ENCODE assay signal across 16 cellular contexts in the genomic region with DNA sequence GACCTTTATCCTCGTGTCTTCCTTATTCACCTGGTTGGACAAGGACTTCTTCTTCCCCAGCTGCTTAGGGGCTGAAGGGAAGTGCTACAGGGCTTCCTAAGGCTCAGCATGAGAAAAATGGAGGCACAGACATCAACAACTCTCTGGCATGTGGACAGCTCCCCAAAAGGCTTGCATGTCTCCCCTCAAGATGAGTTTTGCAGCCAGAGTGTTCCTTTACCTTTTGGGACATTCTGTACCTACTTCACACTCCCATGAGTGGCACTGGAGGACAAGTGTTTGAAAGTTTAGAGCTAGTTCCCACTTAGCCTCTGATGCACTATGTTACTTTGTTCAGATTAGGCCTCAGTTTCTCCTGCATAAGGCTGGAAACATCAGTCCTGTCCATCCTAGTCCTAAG.
DNase-seq lines count a peak whose midpoint lies in the region; ATAC-seq and TF ChIP-seq lines count a peak whose summit lies in the region.
"Had no signal": no experiment of that assay in that cellular context is flagged by ENCODE, and none has a peak within 500 bp of the region (broad histone marks: within the 10 kb centered on the region; RNA-seq: fewer than 3 reads in every experiment).

No MANE protein-coding gene starts in this region.

- no peak for DNase-seq in coronary artery (ENCODE audit: low spot score)
- no peak for DNase-seq in suprapubic skin (ENCODE audit: low spot score in 2 of 2)
- DNase-seq in NCI-H2227 (lab: John Stamatoyannopoulos, UW; ENCODE audit: unreplicated experiment) = no peak
- no peak for DNase-seq in NCI-H146 (lab: John Stamatoyannopoulos, UW)
- no peak for DNase-seq in activated CD8-positive, alpha-beta memory T cell treated with anti-CD3 and anti-CD28 coated beads for 24 hours
- DNase-seq: activated CD4-positive, alpha-beta T cell treated with anti-CD3 and anti-CD28 coated beads, Interleukin-2, amount 50 U/mL, for 4 hours; activated naive CD8-positive, alpha-beta T cell treated with anti-CD3 and anti-CD28 coated beads for 36 hours; activated T-cell treated with anti-CD3 and anti-CD28 coated beads, Interleukin-2, amount 50 U/mL, for 48 hours; Caco-2; cerebellar nuclear complex; immature natural killer cell; NCI-H187; stimulated activated naive B cell treated with anti-CD40 and anti-IgM and Interleukin-4, amounts not matched to agents 10 μg/mL and 1 μg/mL and 100 μg/mL, for 72 hours had no signal

- no peak for TF ChIP-seq CTCF in coronary artery (IDR thresholded peaks at IDR 0.05)
- no peak for TF ChIP-seq CTCF in suprapubic skin (IDR thresholded peaks at IDR 0.05)

- TF ChIP-seq POLR2A in suprapubic skin (IDR thresholded peaks at IDR 0.05) = no peak

- H3K4me3 ChIP-seq in coronary artery (no peak overlapping the region), mucosa of rectum (ENCODE audit: low read length in 2 of 2) (no peak overlapping the region), suprapubic skin (no peak overlapping the region)

- H3K27ac ChIP-seq in coronary artery = peak overlapping the region; percentile 88 to 95
- peak overlapping the region; percentile 56 to 67 for H3K27ac ChIP-seq in mucosa of rectum (ENCODE audit: low read depth in 2 of 2, low read length in 2 of 2)
- peak overlapping the region; percentile 60 for H3K27ac ChIP-seq in suprapubic skin

- no peak for TF ChIP-seq RAD21 in Ishikawa (IDR thresholded peaks at IDR 0.05; ENCODE audit: low read depth)

- H3K4me1 ChIP-seq in mucosa of rectum (ENCODE audit: control insufficient read depth in 2 of 2, insufficient read depth in 2 of 2, low read length in 2 of 2) = peaks cover 38 to 40% of the 10 kb centered on the region in 2 donors
- peaks cover 38% of the 10 kb centered on the region for H3K4me1 ChIP-seq in suprapubic skin

- H3K36me3 ChIP-seq in mucosa of rectum (ENCODE audit: control insufficient read depth in 2 of 2, insufficient read depth in 2 of 2, low read length in 2 of 2) = peaks cover 9 to 18% of the 10 kb centered on the region in 2 donors
- peaks cover 15% of the 10 kb centered on the region for H3K36me3 ChIP-seq in suprapubic skin

- ATAC-seq in HG02588 (IDR thresholded peaks at IDR 0.05; ENCODE audit: unreplicated experiment) = no peak
- ATAC-seq: stimulated activated naive B cell treated with anti-CD40 and anti-IgM and Interleukin-4, amounts not matched to agents 10 μg/mL and 1 μg/mL and 100 μg/mL, for 72 hours had no signal

- no peak for TF ChIP-seq EP300 in Ishikawa (IDR thresholded peaks at IDR 0.05; ENCODE audit: borderline replicate concordance)
- peak; percentile 48 for TF ChIP-seq EP300 in suprapubic skin (IDR thresholded peaks at IDR 0.05)

- no peaks in the 10 kb centered on the region for H3K9me3 ChIP-seq in mucosa of rectum (ENCODE audit: control insufficient read depth in 2 of 2, low read length in 2 of 2)
- H3K9me3 ChIP-seq in suprapubic skin = no peaks in the 10 kb centered on the region
- H3K9me3 ChIP-seq: Caco-2 had no signal

- no peaks in the 10 kb centered on the region for H3K27me3 ChIP-seq in mucosa of rectum (ENCODE audit: control insufficient read depth in 2 of 2, insufficient read depth in 2 of 2, low read length in 2 of 2)
- H3K27me3 ChIP-seq in suprapubic skin = no peaks in the 10 kb centered on the region

- no peak overlapping the region for H3K9ac ChIP-seq in mucosa of rectum (ENCODE audit: low read depth in 1 of 2, low read length in 2 of 2)

- 75% methylated on average over 1 of the region's 1 CpG for WGBS in suprapubic skin

TF ChIP-seq in Ishikawa, 13 proteins besides CTCF, POLR2A, EP300 and RAD21:
- TF ChIP-seq, protein P1, sequence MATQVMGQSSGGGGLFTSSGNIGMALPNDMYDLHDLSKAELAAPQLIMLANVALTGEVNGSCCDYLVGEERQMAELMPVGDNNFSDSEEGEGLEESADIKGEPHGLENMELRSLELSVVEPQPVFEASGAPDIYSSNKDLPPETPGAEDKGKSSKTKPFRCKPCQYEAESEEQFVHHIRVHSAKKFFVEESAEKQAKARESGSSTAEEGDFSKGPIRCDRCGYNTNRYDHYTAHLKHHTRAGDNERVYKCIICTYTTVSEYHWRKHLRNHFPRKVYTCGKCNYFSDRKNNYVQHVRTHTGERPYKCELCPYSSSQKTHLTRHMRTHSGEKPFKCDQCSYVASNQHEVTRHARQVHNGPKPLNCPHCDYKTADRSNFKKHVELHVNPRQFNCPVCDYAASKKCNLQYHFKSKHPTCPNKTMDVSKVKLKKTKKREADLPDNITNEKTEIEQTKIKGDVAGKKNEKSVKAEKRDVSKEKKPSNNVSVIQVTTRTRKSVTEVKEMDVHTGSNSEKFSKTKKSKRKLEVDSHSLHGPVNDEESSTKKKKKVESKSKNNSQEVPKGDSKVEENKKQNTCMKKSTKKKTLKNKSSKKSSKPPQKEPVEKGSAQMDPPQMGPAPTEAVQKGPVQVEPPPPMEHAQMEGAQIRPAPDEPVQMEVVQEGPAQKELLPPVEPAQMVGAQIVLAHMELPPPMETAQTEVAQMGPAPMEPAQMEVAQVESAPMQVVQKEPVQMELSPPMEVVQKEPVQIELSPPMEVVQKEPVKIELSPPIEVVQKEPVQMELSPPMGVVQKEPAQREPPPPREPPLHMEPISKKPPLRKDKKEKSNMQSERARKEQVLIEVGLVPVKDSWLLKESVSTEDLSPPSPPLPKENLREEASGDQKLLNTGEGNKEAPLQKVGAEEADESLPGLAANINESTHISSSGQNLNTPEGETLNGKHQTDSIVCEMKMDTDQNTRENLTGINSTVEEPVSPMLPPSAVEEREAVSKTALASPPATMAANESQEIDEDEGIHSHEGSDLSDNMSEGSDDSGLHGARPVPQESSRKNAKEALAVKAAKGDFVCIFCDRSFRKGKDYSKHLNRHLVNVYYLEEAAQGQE (IDR thresholded peaks at IDR 0.05; ENCODE audit: low read depth) = peak; percentile 19; the same call in 1 of the 2 replicates
- TF ChIP-seq TEAD4 (IDR thresholded peaks at IDR 0.05) = no peak
- no peak for TF ChIP-seq ZBTB7A (IDR thresholded peaks at IDR 0.05; ENCODE audit: low read depth)
